ENCODE assay signal across 12 cellular contexts in the genomic region with DNA sequence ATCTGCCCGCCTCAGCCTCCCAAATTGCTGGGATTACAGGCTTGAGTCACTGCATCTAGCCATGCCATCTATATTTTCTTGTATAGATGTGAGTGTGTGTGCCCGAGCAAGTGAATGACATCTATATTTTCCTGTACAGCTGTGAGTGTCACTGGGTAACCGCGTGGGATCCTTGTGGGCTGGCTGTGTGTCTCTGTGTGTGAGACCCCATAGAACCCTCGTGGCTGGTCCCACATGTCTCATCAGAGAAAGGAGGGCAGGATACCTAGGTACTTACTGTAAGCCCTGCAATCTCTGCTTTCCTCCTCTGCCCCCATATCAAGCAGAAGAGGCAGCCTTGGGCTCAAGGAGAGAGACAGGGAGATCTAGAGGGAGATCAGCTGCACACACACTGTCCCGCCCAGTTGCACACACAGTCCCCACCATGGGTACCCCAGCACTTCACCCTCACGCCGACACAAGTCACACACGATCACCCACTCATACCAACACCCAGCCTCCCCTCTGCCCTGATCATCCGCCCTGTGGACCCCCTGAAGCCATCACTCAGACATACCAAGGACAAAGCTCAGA. TPM values are rescaled to one million over a fixed set of nuclear protein-coding genes. Genes with fewer than 3 reads are reported as not detected.
DNase-seq lines count a peak whose midpoint lies in the region; ATAC-seq and TF ChIP-seq lines count a peak whose summit lies in the region.
"Had no signal": no experiment of that assay in that cellular context is flagged by ENCODE, and none has a peak within 500 bp of the region (broad histone marks: within the 10 kb centered on the region; RNA-seq: fewer than 3 reads in every experiment).

No MANE protein-coding gene starts in this region.

- intact Hi-C loops in activated B cell treated with CpG ODN at 0.5 μM for 24 hours (cut with micrococcal nuclease), result loop anchor here (1.0 kb wide), 2 partner anchors 21 to 56 kb away; no protein-coding TSS in a partner anchor
- intact Hi-C loops in esophagus squamous epithelium (cut with DNase I), result no loop called here
- intact Hi-C loops in Caco-2 (cut with micrococcal nuclease; ENCODE audit: unreplicated experiment), result no loop called here

- H3K27me3 ChIP-seq in esophagus squamous epithelium (peaks cover 0 to 53% (median 3%) of the 10 kb centered on the region in 4 donors), thymus (ENCODE audit: control insufficient read depth, insufficient read depth) (no peaks in the 10 kb centered on the region), Caco-2 (replicated peaks; ENCODE audit: control insufficient read depth, insufficient read depth, low read length) (no peaks in the 10 kb centered on the region)

- CTCF ChIA-PET in activated B cell treated with CpG ODN at 0.5 μM for 24 hours (lab: Charles Lee) (interaction anchor here (1.5 to 2.0 kb wide), 2 partner anchors 22 to 153 kb away, joined by 4 to 9 read pairs; partner anchors contain the start of gene SLC25A23), Caco-2 (lab: Charles Lee) (interaction anchor here (0.5 to 0.7 kb wide), 3 partner anchors 20 to 1334 kb away, joined by 3 to 5 read pairs (median 5); no protein-coding TSS in a partner anchor)

- DNase-seq in activated CD8-positive, alpha-beta memory T cell treated with anti-CD3 and anti-CD28 coated beads for 24 hours, result peak; percentile 76
- DNase-seq in activated CD8-positive, alpha-beta memory T cell treated with anti-CD3 and anti-CD28 coated beads, Interleukin-2, amount 50 U/mL, for 48 hours, result no peak
- DNase-seq in activated B cell treated with CpG ODN at 0.5 μM for 24 hours, result no peak
- no peak for DNase-seq in esophagus squamous epithelium (lab: John Stamatoyannopoulos, UW)
- no peak for DNase-seq in Caco-2
- no peak for DNase-seq in NCI-H2196 (lab: John Stamatoyannopoulos, UW; ENCODE audit: unreplicated experiment)
- DNase-seq: foreskin melanocyte, NCI-H1436, nephron progenitor cell, SW 1271 had no signal

- no peak for TF ChIP-seq POLR2A in esophagus squamous epithelium (IDR thresholded peaks at IDR 0.05)

- ATAC-seq in activated B cell treated with CpG ODN at 0.5 μM for 24 hours (ENCODE audit: low read depth), result peak; percentile 8
- no peak for ATAC-seq in GM21515 (IDR thresholded peaks at IDR 0.05; ENCODE audit: unreplicated experiment)

- H3K4me1 ChIP-seq in esophagus squamous epithelium, result peaks cover 0 to 22% (median 8%) of the 10 kb centered on the region in 3 donors
- peaks cover 3% of the 10 kb centered on the region for H3K4me1 ChIP-seq in thymus (ENCODE audit: control insufficient read depth, insufficient read depth, low read length)
- peaks cover 5% of the 10 kb centered on the region for H3K4me1 ChIP-seq in Caco-2

- TF ChIP-seq CTCF in activated B cell treated with CpG ODN at 0.5 μM for 24 hours (IDR thresholded peaks at IDR 0.05), result no peak
- no peak for TF ChIP-seq CTCF in esophagus squamous epithelium (IDR thresholded peaks at IDR 0.05)
- TF ChIP-seq CTCF in Caco-2 (IDR thresholded peaks at IDR 0.05; ENCODE audit: insufficient read depth in 1 of 2, low read depth in 1 of 2, low read length in 1 of 2, severe bottlenecking in 1 of 2, unreplicated experiment in 1 of 2), result no peak

- WGBS in esophagus squamous epithelium, 2 donors, result 70 to 74% methylated on average over 4 to 6 of the region's 10 CpGs
- 39% methylated on average over 10 of the region's 10 CpGs for WGBS in thymus

- H3K27ac Mint-ChIP-seq in activated B cell treated with CpG ODN at 0.5 μM for 24 hours (peak overlapping the region; percentile 89), Caco-2 (ENCODE audit: unreplicated experiment) (no peak overlapping the region)
- H3K27ac Mint-ChIP-seq: nephron progenitor cell had no signal

- no peaks in the 10 kb centered on the region for H3K36me3 ChIP-seq in esophagus squamous epithelium
- H3K36me3 ChIP-seq in thymus (ENCODE audit: control insufficient read depth, insufficient read depth), result peaks cover 14% of the 10 kb centered on the region
- H3K36me3 ChIP-seq in Caco-2 (ENCODE audit: control insufficient read depth, insufficient read depth, low read length), result no peaks in the 10 kb centered on the region

- no TSS peak for BruUV-seq in Caco-2 (replicated peaks; lab: Mats Ljungman, UMichigan)

- H3K4me1 Mint-ChIP-seq in activated B cell treated with CpG ODN at 0.5 μM for 24 hours (peaks cover 29% of the 10 kb centered on the region), Caco-2 (ENCODE audit: low read depth, unreplicated experiment) (no peaks in the 10 kb centered on the region)

- POLR2A ChIA-PET in activated B cell treated with CpG ODN at 0.5 μM for 24 hours (lab: Charles Lee) (interaction anchor here (0.6 to 2.6 kb wide), 24 partner anchors 9 to 794 kb away, joined by 3 to 25 read pairs (median 4); partner anchors contain the start of genes ALKBH7, CLPP, GTF2F1 and KHSRP), Caco-2 (lab: Charles Lee) (no interaction called here)

- peak overlapping the region in 3 of 4 donors; percentile 27 to 61 (median 39) for H3K4me3 ChIP-seq in esophagus squamous epithelium
- peak overlapping the region; percentile 60 for H3K4me3 ChIP-seq in thymus (ENCODE audit: low read length)
- H3K4me3 ChIP-seq in Caco-2 (ENCODE audit: low read depth, low read length), result no peak overlapping the region

- H3K4me3 Mint-ChIP-seq in activated B cell treated with CpG ODN at 0.5 μM for 24 hours (peak overlapping the region; percentile 91), Caco-2 (ENCODE audit: unreplicated experiment) (no peak overlapping the region)
- H3K4me3 Mint-ChIP-seq: nephron progenitor cell had no signal

- H3K27ac ChIP-seq in esophagus squamous epithelium (peak overlapping the region in 3 of 4 donors; percentile 62 to 67 (median 65)), thymus (ENCODE audit: low read depth) (peak overlapping the region; percentile 75)

- peaks cover 12% of the 10 kb centered on the region for H3K36me3 Mint-ChIP-seq in activated B cell treated with CpG ODN at 0.5 μM for 24 hours (ENCODE audit: low read depth)
- peaks cover 12% of the 10 kb centered on the region for H3K36me3 Mint-ChIP-seq in Caco-2 (ENCODE audit: insufficient read depth, unreplicated experiment)

- H3K9me3 ChIP-seq in esophagus squamous epithelium (no peaks in the 10 kb centered on the region), thymus (ENCODE audit: control insufficient read depth) (no peaks in the 10 kb centered on the region), Caco-2 (no peaks in the 10 kb centered on the region)

- H3K27me3 Mint-ChIP-seq in activated B cell treated with CpG ODN at 0.5 μM for 24 hours (no peaks in the 10 kb centered on the region), Caco-2 (ENCODE audit: insufficient read depth, unreplicated experiment) (no peaks in the 10 kb centered on the region)

- no peaks in the 10 kb centered on the region for H3K9me3 Mint-ChIP-seq in activated B cell treated with CpG ODN at 0.5 μM for 24 hours
- no peaks in the 10 kb centered on the region for H3K9me3 Mint-ChIP-seq in Caco-2 (ENCODE audit: unreplicated experiment)
- H3K9me3 Mint-ChIP-seq: nephron progenitor cell had no signal

RNA-seq across cellular contexts. Expression of gene DENND1C, which starts 0.7 kb away (rescaled TPM):
- 90.0 and 95.1 TPM in 2 replicates for total RNA-seq in activated B cell treated with CpG ODN at 0.5 μM for 24 hours
- total RNA-seq in esophagus squamous epithelium, result 1 to 10 TPM in 2 of 4 donors, under 1 TPM in 2; 0.62 to 4.2 (median 1.2) TPM
- 46.6 TPM for polyA plus RNA-seq in thymus
- total RNA-seq in Caco-2 (2022), result 3.5 and 4.4 TPM in 2 replicates

RNA-seq across cellular contexts. Expression of gene CRB3, which starts 16.9 kb away (rescaled TPM):
- total RNA-seq in activated B cell treated with CpG ODN at 0.5 μM for 24 hours (8.4 and 8.6 TPM in 2 replicates), esophagus squamous epithelium (10 to 100 TPM; 42.9 to 61.9 (median 56.2) TPM), Caco-2 (2022) (53.9 and 54.5 TPM in 2 replicates)
- 7.0 TPM for polyA plus RNA-seq in thymus

RNA-seq across cellular contexts. Expression of gene TUBB4A, which starts 21.2 kb away (rescaled TPM):
- total RNA-seq in activated B cell treated with CpG ODN at 0.5 μM for 24 hours (13.2 and 16.8 TPM in 2 replicates), esophagus squamous epithelium (1 to 10 TPM in 1 of 4 donors, not detected in 3; 7.8 TPM), Caco-2 (2022) (3.8 and 6.0 TPM in 2 replicates)
- polyA plus RNA-seq in thymus, result 1.1 TPM

RNA-seq across cellular contexts. Expression of gene SLC25A23, which starts 21.3 kb away (rescaled TPM):
- total RNA-seq in activated B cell treated with CpG ODN at 0.5 μM for 24 hours, result 50.1 and 50.4 TPM in 2 replicates
- 10 to 100 TPM; 41.5 to 95.9 (median 64.0) TPM for total RNA-seq in esophagus squamous epithelium
- 8.8 TPM for polyA plus RNA-seq in thymus
- 70.5 and 73.5 TPM in 2 replicates for total RNA-seq in Caco-2 (2022)

RNA-seq across cellular contexts. Expression of gene SLC25A41, which starts 47.4 kb away (rescaled TPM):
- total RNA-seq in activated B cell treated with CpG ODN at 0.5 μM for 24 hours, result 0.40 and 0.69 TPM in 2 replicates
- under 1 TPM in 1 of 4 donors, not detected in 3; 0.38 TPM for total RNA-seq in esophagus squamous epithelium
- polyA plus RNA-seq in thymus, result 0.27 TPM
- total RNA-seq in Caco-2 (2022), result 0.23 TPM in 1 of 2 replicates, not detected in the other

Comparison
In these comparisons a context has a peak if more than half of its experiments do, and no peak if none do; other contexts are left out.
1. RNA of gene DENND1C, which starts 0.7 kb away (total RNA-seq): 90.0 to 95.1 TPM in activated B cell treated with CpG ODN at 0.5 μM for 24 hours; 3.5 to 4.4 TPM in Caco-2 and 0.62 to 4.2 TPM in esophagus squamous epithelium; every median in the first group is over 10 times any median in the second.